Comparison of ENCODE assay signal across 9 cellular contexts in the genomic region with DNA sequence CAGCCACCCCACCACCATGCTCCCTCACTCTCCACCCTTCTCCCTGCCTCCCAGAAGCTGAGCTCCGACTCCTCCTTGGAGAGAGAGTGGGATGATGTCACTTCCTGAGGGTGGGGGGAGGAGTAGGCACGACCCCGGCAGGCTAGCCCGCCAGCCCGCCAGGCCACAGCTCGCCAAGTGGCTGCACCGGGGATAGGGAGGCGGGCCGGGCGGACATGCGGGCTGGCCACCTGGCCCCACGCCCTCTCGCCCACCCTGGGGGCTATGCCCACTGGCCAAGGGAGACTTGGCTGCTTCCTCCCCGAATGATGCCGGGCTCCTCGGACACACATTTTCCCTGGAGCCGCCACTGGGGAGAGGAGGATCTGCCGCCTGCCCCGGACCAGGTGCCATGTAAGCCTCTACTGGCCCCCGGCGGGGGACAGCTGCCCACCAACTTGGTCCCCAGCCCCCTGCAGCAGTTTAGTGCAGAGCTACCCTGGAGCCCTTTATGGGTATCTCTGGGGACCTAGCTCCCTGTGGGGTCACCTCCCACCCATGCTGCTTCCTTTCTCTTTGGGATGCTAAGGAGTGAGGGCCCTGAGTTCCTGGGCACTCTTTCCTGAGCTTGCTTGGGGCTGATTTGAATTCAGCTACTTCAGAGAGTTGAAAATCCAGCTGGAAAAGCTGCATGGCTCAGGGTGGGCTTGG. TPM values are rescaled to one million over a fixed set of nuclear protein-coding genes. Genes with fewer than 3 reads are reported as not detected.
DNase-seq lines count a peak whose midpoint lies in the region; ATAC-seq and TF ChIP-seq lines count a peak whose summit lies in the region.
"Had no signal": no experiment of that assay in that cellular context is flagged by ENCODE, and none has a peak within 500 bp of the region (broad histone marks: within the 10 kb centered on the region; RNA-seq: fewer than 3 reads in every experiment).

No MANE protein-coding gene starts in this region.

- no peaks in the 10 kb centered on the region for H3K36me3 ChIP-seq in smooth muscle cell (ENCODE audit: low read depth)

- no peaks in the 10 kb centered on the region for H3K27me3 Mint-ChIP-seq in brain
- H3K27me3 Mint-ChIP-seq in activated CD4-positive, alpha-beta T cell treated with anti-CD3 and anti-CD28 coated beads for 36 hours = no peaks in the 10 kb centered on the region
- H3K27me3 Mint-ChIP-seq: stimulated activated naive CD8-positive, alpha-beta T cell treated with anti-CD3 and anti-CD28 coated beads, Interleukin-15, Interleukin-2, amounts not matched to agents 100 ng/mL and 50 ng/mL, for 24 hours had no signal

- no peaks in the 10 kb centered on the region for H3F3A ChIP-seq in smooth muscle cell (ENCODE audit: low read depth)

- intact Hi-C loops in activated CD4-positive, alpha-beta T cell treated with anti-CD3 and anti-CD28 coated beads for 36 hours (cut with DNase I, micrococcal nuclease) = no loop called here

- CTCF ChIA-PET in HEK293T (lab: Yijun Ruan, JAX) = interaction anchor here (1.0 to 1.1 kb wide), 5 partner anchors 9 to 187 kb away, joined by 3 to 8 read pairs (median 4); no protein-coding TSS in a partner anchor
- CTCF ChIA-PET in activated CD4-positive, alpha-beta T cell treated with anti-CD3 and anti-CD28 coated beads for 36 hours (lab: Charles Lee) = interaction anchor here (0.7 to 1.5 kb wide), 4 partner anchors 13 to 170 kb away, joined by 3 to 4 read pairs (median 4); no protein-coding TSS in a partner anchor

- peak overlapping the region; percentile 74 to 87 (median 81) for H3K4me3 Mint-ChIP-seq in brain
- no peak overlapping the region for H3K4me3 Mint-ChIP-seq in activated CD4-positive, alpha-beta T cell treated with anti-CD3 and anti-CD28 coated beads for 36 hours
- H3K4me3 Mint-ChIP-seq: stimulated activated naive CD8-positive, alpha-beta T cell treated with anti-CD3 and anti-CD28 coated beads, Interleukin-15, Interleukin-2, amounts not matched to agents 100 ng/mL and 50 ng/mL, for 24 hours had no signal

- POLR2A ChIA-PET in HEK293T (lab: Yijun Ruan, JAX) = interaction anchor here (0.6 to 2.0 kb wide), 17 partner anchors 9 to 289 kb away, joined by 3 to 29 read pairs (median 6); a partner anchor contains a TSS
- POLR2A ChIA-PET in activated CD4-positive, alpha-beta T cell treated with anti-CD3 and anti-CD28 coated beads for 36 hours (lab: Charles Lee) = no interaction called here

- no peaks in the 10 kb centered on the region for H3K27me3 ChIP-seq in smooth muscle cell (ENCODE audit: low read depth)

- H2AFZ ChIP-seq in smooth muscle cell (ENCODE audit: low read depth) = peak overlapping the region; percentile 70

- H4K20me1 ChIP-seq in smooth muscle cell (ENCODE audit: low read depth) = no peaks in the 10 kb centered on the region

- ATAC-seq in activated CD4-positive, alpha-beta T cell treated with anti-CD3 and anti-CD28 coated beads for 36 hours = no peak
- ATAC-seq in GM21390 (IDR thresholded peaks at IDR 0.05; ENCODE audit: unreplicated experiment) = no peak

- peak; percentile 45 for DNase-seq in HEK293T (ENCODE audit: extremely low spot score)
- DNase-seq in iPS-NIHi7 (ENCODE audit: extremely low spot score) = peak; percentile 96
- peak; percentile 29 for DNase-seq in smooth muscle cell (lab: John Stamatoyannopoulos, UW; ENCODE audit: unreplicated experiment)
- DNase-seq in activated CD4-positive, alpha-beta T cell treated with anti-CD3 and anti-CD28 coated beads for 36 hours = no peak
- DNase-seq in hippocampal formation (lab: John Stamatoyannopoulos, UW) = no peak
- no peak for DNase-seq in NCI-H526 (lab: John Stamatoyannopoulos, UW)

- peaks cover 49% of the 10 kb centered on the region for H3K4me1 Mint-ChIP-seq in brain
- H3K4me1 Mint-ChIP-seq in activated CD4-positive, alpha-beta T cell treated with anti-CD3 and anti-CD28 coated beads for 36 hours = no peaks in the 10 kb centered on the region

- H3K4me3 ChIP-seq in smooth muscle cell = peak overlapping the region; percentile 61

- H3K36me3 Mint-ChIP-seq in brain = no peaks in the 10 kb centered on the region
- no peaks in the 10 kb centered on the region for H3K36me3 Mint-ChIP-seq in activated CD4-positive, alpha-beta T cell treated with anti-CD3 and anti-CD28 coated beads for 36 hours (ENCODE audit: low read depth)

- H3K79me2 ChIP-seq in smooth muscle cell (ENCODE audit: low read depth) = no peaks in the 10 kb centered on the region

- H3K9me3 ChIP-seq in smooth muscle cell (replicated peaks; ENCODE audit: low read depth) = no peaks in the 10 kb centered on the region

- 23% methylated on average over 13 of the region's 21 CpGs for WGBS in smooth muscle cell (ENCODE audit: low lambda C conversion rate)

- peak overlapping the region; percentile 64 for H3K9ac ChIP-seq in smooth muscle cell (ENCODE audit: low read depth)

- H3K4me2 ChIP-seq in smooth muscle cell = peak overlapping the region; percentile 94

- peak overlapping the region; percentile 70 to 97 (median 92) for H3K27ac Mint-ChIP-seq in brain
- H3K27ac Mint-ChIP-seq in activated CD4-positive, alpha-beta T cell treated with anti-CD3 and anti-CD28 coated beads for 36 hours = no peak overlapping the region
- H3K27ac Mint-ChIP-seq: stimulated activated naive CD8-positive, alpha-beta T cell treated with anti-CD3 and anti-CD28 coated beads, Interleukin-15, Interleukin-2, amounts not matched to agents 100 ng/mL and 50 ng/mL, for 24 hours had no signal

- H3K27ac ChIP-seq in smooth muscle cell (ENCODE audit: low read depth) = no peak overlapping the region

- TF ChIP-seq CTCF in brain (conservative IDR thresholded peaks at IDR 0.05) (peak in 1 of 2 experiments; percentile 26), smooth muscle cell (IDR thresholded peaks at IDR 0.05; ENCODE audit: borderline replicate concordance, insufficient read depth, poor library complexity, severe bottlenecking) (no peak)

- no peaks in the 10 kb centered on the region for H3K9me3 Mint-ChIP-seq in brain
- H3K9me3 Mint-ChIP-seq in activated CD4-positive, alpha-beta T cell treated with anti-CD3 and anti-CD28 coated beads for 36 hours (ENCODE audit: low read depth) = no peaks in the 10 kb centered on the region
- H3K9me3 Mint-ChIP-seq: stimulated activated naive CD8-positive, alpha-beta T cell treated with anti-CD3 and anti-CD28 coated beads, Interleukin-15, Interleukin-2, amounts not matched to agents 100 ng/mL and 50 ng/mL, for 24 hours had no signal

- H3K4me1 ChIP-seq in smooth muscle cell (ENCODE audit: low read depth) = peaks cover 9% of the 10 kb centered on the region

TF ChIP-seq in HEK293T, 16 proteins besides CTCF, POLR2A, EP300 and RAD21:
- TF ChIP-seq, protein P1, sequence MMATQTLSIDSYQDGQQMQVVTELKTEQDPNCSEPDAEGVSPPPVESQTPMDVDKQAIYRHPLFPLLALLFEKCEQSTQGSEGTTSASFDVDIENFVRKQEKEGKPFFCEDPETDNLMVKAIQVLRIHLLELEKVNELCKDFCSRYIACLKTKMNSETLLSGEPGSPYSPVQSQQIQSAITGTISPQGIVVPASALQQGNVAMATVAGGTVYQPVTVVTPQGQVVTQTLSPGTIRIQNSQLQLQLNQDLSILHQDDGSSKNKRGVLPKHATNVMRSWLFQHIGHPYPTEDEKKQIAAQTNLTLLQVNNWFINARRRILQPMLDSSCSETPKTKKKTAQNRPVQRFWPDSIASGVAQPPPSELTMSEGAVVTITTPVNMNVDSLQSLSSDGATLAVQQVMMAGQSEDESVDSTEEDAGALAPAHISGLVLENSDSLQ (IDR thresholded peaks at IDR 0.05) = no peak
- no peak for TF ChIP-seq SP1 (IDR thresholded peaks at IDR 0.05)
- no peak for TF ChIP-seq ZNF384 (IDR thresholded peaks at IDR 0.05)
- TF ChIP-seq ELF4 (IDR thresholded peaks at IDR 0.05) = no peak
- TF ChIP-seq SUZ12 (IDR thresholded peaks at IDR 0.05) = no peak
- TF ChIP-seq NFRKB (IDR thresholded peaks at IDR 0.05) = no peak
- TF ChIP-seq LEF1 (IDR thresholded peaks at IDR 0.05; ENCODE audit: borderline replicate concordance) = no peak
- TF ChIP-seq L3MBTL2 (conservative IDR thresholded peaks at IDR 0.05) = no peak
- TF ChIP-seq FOXA1 (IDR thresholded peaks at IDR 0.05) = no peak
- no peak for TF ChIP-seq FOXM1 (IDR thresholded peaks at IDR 0.05; ENCODE audit: borderline replicate concordance)
- no peak for TF ChIP-seq HDGF (IDR thresholded peaks at IDR 0.05; ENCODE audit: borderline replicate concordance)
- TF ChIP-seq CTBP1 (IDR thresholded peaks at IDR 0.05; ENCODE audit: borderline replicate concordance) = no peak
- TF ChIP-seq ARNT (IDR thresholded peaks at IDR 0.05) = no peak
- no peak for TF ChIP-seq FOXK2 (IDR thresholded peaks at IDR 0.05)
TF ChIP-seq in HEK293T: peak in this region for 0.

RNA-seq across cellular contexts. Expression of a gene that starts 33.7 kb away (rescaled TPM):
- 70.8 TPM for polyA plus RNA-seq in brain (ENCODE audit: insufficient read depth, low read depth, low replicate concordance)
- total RNA-seq in smooth muscle cell = 11.1 and 12.2 TPM in 2 replicates
- 13.7 and 19.0 TPM in 2 replicates for polyA plus RNA-seq in smooth muscle cell
- under 1 TPM; 0.25 to 0.57 TPM for total RNA-seq in activated CD4-positive, alpha-beta T cell treated with anti-CD3 and anti-CD28 coated beads for 36 hours

RNA-seq across cellular contexts. Expression of a gene that starts 38.6 kb away (rescaled TPM):
- polyA plus RNA-seq in brain (ENCODE audit: insufficient read depth, low read depth, low replicate concordance) (13.4 TPM), smooth muscle cell (2.9 and 3.9 TPM in 2 replicates)
- 1.3 and 1.6 TPM in 2 replicates for total RNA-seq in smooth muscle cell
- total RNA-seq in activated CD4-positive, alpha-beta T cell treated with anti-CD3 and anti-CD28 coated beads for 36 hours = under 1 TPM; 0.09 to 0.14 TPM

Comparison
In these comparisons a context has a peak if more than half of its experiments do, and no peak if none do; other contexts are left out.
1. DNase-seq: peak in HEK293T (single experiment), iPS-NIHi7 (single experiment) and smooth muscle cell (single experiment); none in activated CD4-positive, alpha-beta T cell treated with anti-CD3 and anti-CD28 coated beads for 36 hours (single experiment), hippocampal formation (0 of 2) and NCI-H526 (0 of 2).